11 cellular contexts compared by ENCODE assay signal in genomic region chr19:19474950-19475781, GRCh38. TPM values are rescaled to one million over a fixed set of nuclear protein-coding genes. Genes with fewer than 3 reads are reported as not detected.
DNase-seq lines count a peak whose midpoint lies in the region; ATAC-seq and TF ChIP-seq lines count a peak whose summit lies in the region.
"Had no signal": no experiment of that assay in that cellular context is flagged by ENCODE, and none has a peak within 500 bp of the region (broad histone marks: within the 10 kb centered on the region; RNA-seq: fewer than 3 reads in every experiment).

No MANE protein-coding gene starts in this region.

- no peak overlapping the region for H3K4me2 ChIP-seq in OCI-LY1 (ENCODE audit: low read length)

- intact Hi-C loops in left ventricle myocardium superior (cut with micrococcal nuclease), result no loop called here
- intact Hi-C loops in esophagus squamous epithelium (cut with DNase I), result no loop called here
- intact Hi-C loops in posterior vena cava (cut with DNase I), result no loop called here

- H3K27me3 Mint-ChIP-seq in progenitor cell of endocrine pancreas, result no peaks in the 10 kb centered on the region

- peak overlapping the region; percentile 49 for H3K27ac Mint-ChIP-seq in progenitor cell of endocrine pancreas

- peak; percentile 27 for DNase-seq in left ventricle myocardium superior
- no peak for DNase-seq in progenitor cell of endocrine pancreas (ENCODE audit: low spot score, unreplicated experiment)
- DNase-seq in esophagus squamous epithelium (lab: John Stamatoyannopoulos, UW), result no peak
- no peak for DNase-seq in effector CD8-positive, alpha-beta T cell (lab: John Stamatoyannopoulos, UW)
- DNase-seq in posterior vena cava (ENCODE audit: low spot score), result no peak
- DNase-seq: amygdala; RPMI8226; stimulated activated CD4-positive, alpha-beta T cell treated with anti-CD3 and anti-CD28 coated beads, Interleukin-2, amount 100 ng/mL, for 48 hours had no signal

- no peak for TF ChIP-seq POLR2A in esophagus squamous epithelium (IDR thresholded peaks at IDR 0.05)

- H3K4me3 ChIP-seq in OCI-LY1 (ENCODE audit: low read depth, low read length, poor library complexity, severe bottlenecking) (no peak overlapping the region), esophagus squamous epithelium (no peak overlapping the region)
- H3K4me3 ChIP-seq: suprapubic skin had no signal

- H3K4me1 ChIP-seq in ES-I3 (ENCODE audit: insufficient read depth, low read length) (peaks cover 25% of the 10 kb centered on the region), OCI-LY1 (ENCODE audit: insufficient read depth, low read length, severe bottlenecking) (peaks cover 44% of the 10 kb centered on the region), esophagus squamous epithelium (peaks cover 4 to 55% (median 15%) of the 10 kb centered on the region in 3 donors)

- 54 to 56% methylated on average over 6 to 8 of the region's 23 CpGs for WGBS in esophagus squamous epithelium, 2 donors

- H4K20me1 ChIP-seq in OCI-LY1 (ENCODE audit: insufficient read depth, low read length), result no peaks in the 10 kb centered on the region

- H3K9ac ChIP-seq in ES-I3 (ENCODE audit: low read depth, low read length) (peak overlapping the region; percentile 11; the same call in 1 of the 2 replicates), OCI-LY1 (ENCODE audit: low read length) (no peak overlapping the region)

- TF ChIP-seq CTCF in OCI-LY1 (IDR thresholded peaks at IDR 0.05; ENCODE audit: low read length) (no peak), progenitor cell of endocrine pancreas (IDR thresholded peaks at IDR 0.05; ENCODE audit: unreplicated experiment) (no peak), esophagus squamous epithelium (IDR thresholded peaks at IDR 0.05) (no peak)

- ATAC-seq in left ventricle myocardium superior, result peak; percentile 13

- no peak overlapping the region for H2AFZ ChIP-seq in OCI-LY1 (ENCODE audit: low read length)

- no peaks in the 10 kb centered on the region for H3F3A ChIP-seq in OCI-LY1 (ENCODE audit: insufficient read depth, low read length)

- H3K9me3 ChIP-seq in ES-I3 (ENCODE audit: control insufficient read depth, insufficient read depth, low read length), result no peaks in the 10 kb centered on the region
- H3K9me3 ChIP-seq in OCI-LY1 (ENCODE audit: low read length), result no peaks in the 10 kb centered on the region
- H3K9me3 ChIP-seq in esophagus squamous epithelium, result no peaks in the 10 kb centered on the region
- H3K9me3 ChIP-seq: suprapubic skin had no signal

- H3K4me1 Mint-ChIP-seq in progenitor cell of endocrine pancreas (ENCODE audit: low read depth), result peaks cover 7% of the 10 kb centered on the region

- H3K27ac ChIP-seq in OCI-LY1 (ENCODE audit: low read depth, low read length, poor library complexity, severe bottlenecking) (peak overlapping the region; percentile 82), esophagus squamous epithelium (no peak overlapping the region)
- H3K27ac ChIP-seq: suprapubic skin had no signal

- H3K4me3 Mint-ChIP-seq in progenitor cell of endocrine pancreas (ENCODE audit: low read depth), result no peak overlapping the region

- H3K36me3 Mint-ChIP-seq in progenitor cell of endocrine pancreas (ENCODE audit: insufficient read depth), result peaks cover 4% of the 10 kb centered on the region

- peaks cover 34% of the 10 kb centered on the region for H3K79me2 ChIP-seq in OCI-LY1 (ENCODE audit: insufficient read depth, low read length)

- no peaks in the 10 kb centered on the region for H3K9me2 ChIP-seq in OCI-LY1 (ENCODE audit: low read depth, low read length)

- H3K27me3 ChIP-seq in OCI-LY1 (ENCODE audit: insufficient read depth, low read length) (no peaks in the 10 kb centered on the region), esophagus squamous epithelium (no peaks in the 10 kb centered on the region)
- H3K27me3 ChIP-seq: suprapubic skin had no signal

- H3K9me3 Mint-ChIP-seq in progenitor cell of endocrine pancreas (ENCODE audit: low read depth), result no peaks in the 10 kb centered on the region

- H3K36me3 ChIP-seq in ES-I3 (ENCODE audit: insufficient read depth, low read length) (peaks cover 3% of the 10 kb centered on the region), OCI-LY1 (ENCODE audit: insufficient read depth, low read length) (peaks cover 55% of the 10 kb centered on the region; the same call in 1 of the 2 replicates), esophagus squamous epithelium (peaks cover 0 to 49% (median 0%) of the 10 kb centered on the region in 3 donors)

RNA-seq across cellular contexts. Expression of gene TSSK6, which starts 40.2 kb away (rescaled TPM):
- 0.67 TPM for total RNA-seq in left ventricle myocardium superior
- 2.7 and 3.3 TPM in 2 replicates for total RNA-seq in progenitor cell of endocrine pancreas
- 1 to 10 TPM in 1 of 4 donors, under 1 TPM in 3; 0.57 to 1.7 (median 0.89) TPM for total RNA-seq in esophagus squamous epithelium
- total RNA-seq in posterior vena cava, result under 1 TPM; 0.46 to 1.00 TPM

RNA-seq across cellular contexts. Expression of gene NDUFA13, which starts 40.9 kb away (rescaled TPM):
- total RNA-seq in left ventricle myocardium superior (1,297 TPM), progenitor cell of endocrine pancreas (346 and 347 TPM in 2 replicates), esophagus squamous epithelium (10 to 100 TPM; 44.6 to 88.7 (median 56.0) TPM), posterior vena cava (100 to 1,000 TPM; 217 to 248 TPM)

RNA-seq across cellular contexts. Expression of gene YJEFN3, which starts 53.5 kb away (rescaled TPM):
- 9.4 TPM for total RNA-seq in left ventricle myocardium superior
- 22.6 and 27.6 TPM in 2 replicates for total RNA-seq in progenitor cell of endocrine pancreas
- total RNA-seq in esophagus squamous epithelium, result under 1 TPM; 0.08 to 0.57 (median 0.15) TPM
- 1 to 10 TPM; 2.9 to 3.7 TPM for total RNA-seq in posterior vena cava
